Comparison of ENCODE assay signal across 8 cellular contexts in genomic region chr21:40386301-40386911, GRCh38.
DNase-seq lines count a peak whose midpoint lies in the region; ATAC-seq and TF ChIP-seq lines count a peak whose summit lies in the region.

No MANE protein-coding gene starts in this region.

- intact Hi-C loops in prostate gland (cut with DNase I), result loop anchor here (10.0 kb wide), 1 partner anchor 242 kb away; no protein-coding TSS in a partner anchor

- H3K27ac ChIP-seq in prostate gland, result no peak overlapping the region

- peak; percentile 22 for TF ChIP-seq CTCF in fibroblast of villous mesenchyme (IDR thresholded peaks at IDR 0.05; ENCODE audit: insufficient read depth, low read depth, low read length)
- peak; percentile 70 to 88 (median 82) for TF ChIP-seq CTCF in prostate gland (IDR thresholded peaks at IDR 0.05)

- H3K27me3 ChIP-seq in prostate gland (replicated peaks; ENCODE audit: insufficient read depth), result no peaks in the 10 kb centered on the region

- H3K4me3 ChIP-seq in fibroblast of villous mesenchyme (ENCODE audit: low read depth, low read length) (no peak overlapping the region), prostate gland (no peak overlapping the region)

- no peaks in the 10 kb centered on the region for H3K36me3 ChIP-seq in prostate gland

- in situ Hi-C loops in Caki2 (cut with HindIII; ENCODE audit: low pct_unique_long_range_greater_than_20kb, low sequenced_read_pairs), result no loop called here

- 9% methylated on average over 23 of the region's 23 CpGs for WGBS in prostate gland

- ATAC-seq in HG03460 (IDR thresholded peaks at IDR 0.05; ENCODE audit: unreplicated experiment), result no peak

- TF ChIP-seq POLR2A in prostate gland (IDR thresholded peaks at IDR 0.05), result no peak

- peak; percentile 26 for DNase-seq in Caki2 (ENCODE audit: low read depth)
- peak in 45 of 76 experiments; percentile 1 to 57 (median 22) for DNase-seq in HUDEP-2 (lab: John Stamatoyannopoulos, UW; ENCODE audit: unreplicated experiment in 76 of 76)
- DNase-seq in UCSD-AML1 (lab: John Stamatoyannopoulos, UW; ENCODE audit: unreplicated experiment), result peak; percentile 57
- no peak for DNase-seq in fibroblast of villous mesenchyme (ENCODE audit: low read depth)
- peak; percentile 56 for DNase-seq in prostate gland (ENCODE audit: low spot score)
- DNase-seq in GM19238 (ENCODE audit: insufficient read length, low spot score), result no peak
- DNase-seq in hepatic stellate cell (ENCODE audit: low spot score), result no peak

- no peaks in the 10 kb centered on the region for H3K9me3 ChIP-seq in prostate gland

- H3K4me1 ChIP-seq in prostate gland (replicated peaks), result no peaks in the 10 kb centered on the region

Comparison
In these comparisons a context has a peak if more than half of its experiments do, and no peak if none do; other contexts are left out.
1. DNase-seq: peak in Caki2 (single experiment), HUDEP-2 (45 of 76), UCSD-AML1 (single experiment) and prostate gland (single experiment); none in fibroblast of villous mesenchyme (single experiment), GM19238 (single experiment) and hepatic stellate cell (single experiment).